ENCODE assay signal across 8 cellular contexts in genomic region chrX:115233497-115234219, GRCh38. TPM values are rescaled to one million over a fixed set of nuclear protein-coding genes. Genes with fewer than 3 reads are reported as not detected.
DNase-seq lines count a peak whose midpoint lies in the region; ATAC-seq and TF ChIP-seq lines count a peak whose summit lies in the region.

A gene with protein sequence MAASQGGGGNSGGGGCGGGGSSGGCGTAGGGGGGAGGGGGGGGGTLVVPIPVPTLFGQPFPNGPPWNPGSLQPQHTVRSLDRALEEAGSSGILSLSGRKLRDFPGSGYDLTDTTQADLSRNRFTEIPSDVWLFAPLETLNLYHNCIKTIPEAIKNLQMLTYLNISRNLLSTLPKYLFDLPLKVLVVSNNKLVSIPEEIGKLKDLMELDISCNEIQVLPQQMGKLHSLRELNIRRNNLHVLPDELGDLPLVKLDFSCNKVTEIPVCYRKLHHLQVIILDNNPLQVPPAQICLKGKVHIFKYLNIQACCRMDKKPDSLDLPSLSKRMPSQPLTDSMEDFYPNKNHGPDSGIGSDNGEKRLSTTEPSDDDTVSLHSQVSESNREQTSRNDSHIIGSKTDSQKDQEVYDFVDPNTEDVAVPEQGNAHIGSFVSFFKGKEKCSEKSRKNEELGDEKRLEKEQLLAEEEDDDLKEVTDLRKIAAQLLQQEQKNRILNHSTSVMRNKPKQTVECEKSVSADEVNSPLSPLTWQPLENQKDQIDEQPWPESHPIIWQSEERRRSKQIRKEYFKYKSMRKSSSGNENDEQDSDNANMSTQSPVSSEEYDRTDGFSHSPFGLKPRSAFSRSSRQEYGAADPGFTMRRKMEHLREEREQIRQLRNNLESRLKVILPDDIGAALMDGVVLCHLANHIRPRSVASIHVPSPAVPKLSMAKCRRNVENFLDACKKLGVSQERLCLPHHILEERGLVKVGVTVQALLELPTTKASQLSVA (minus strand): TSS chrX:115234096. CDS start chrX:115234041, 55 bp downstream.

- H3K4me3 ChIP-seq in H7 (ENCODE audit: insufficient read depth, low read depth, low read length) = peak within 1 kb of the TSS; percentile 71
- H3K4me3 ChIP-seq in skeletal muscle tissue (ENCODE audit: low read length in 3 of 3) = peak within 1 kb of the TSS; percentile 37 to 67 (median 55)
- H3K4me3 ChIP-seq in Caco-2 (ENCODE audit: low read depth, low read length) = no peak within 1 kb of the TSS

- peak within 1 kb of the TSS in 2 of 3 donors; percentile 3 to 40 for H3K9ac ChIP-seq in skeletal muscle tissue (ENCODE audit: low read depth in 1 of 3, low read length in 3 of 3)

- CTCF ChIA-PET in WTC11 (lab: Charles Lee) = no interaction called here
- CTCF ChIA-PET in Caco-2 (lab: Charles Lee) = no interaction called here

- ATAC-seq in WTC11 (peak; percentile 84), GM18858 (IDR thresholded peaks at IDR 0.05; ENCODE audit: unreplicated experiment) (no peak), GM21576 (IDR thresholded peaks at IDR 0.05; ENCODE audit: unreplicated experiment) (no peak)

- no peaks in the 10 kb centered on the region for H3K9me3 Mint-ChIP-seq in WTC11
- no peaks in the 10 kb centered on the region for H3K9me3 Mint-ChIP-seq in Caco-2 (ENCODE audit: unreplicated experiment)

- no peak within 1 kb of the TSS for H3K27ac Mint-ChIP-seq in WTC11
- H3K27ac Mint-ChIP-seq in Caco-2 (ENCODE audit: unreplicated experiment) = no peak within 1 kb of the TSS

- H3K4me1 Mint-ChIP-seq in WTC11 (peaks cover 32% of the 10 kb centered on the region), Caco-2 (ENCODE audit: low read depth, unreplicated experiment) (no peaks in the 10 kb centered on the region)

- H3K27ac ChIP-seq in skeletal muscle tissue (ENCODE audit: low read depth, low read length) = no peak within 1 kb of the TSS

- H3K36me3 ChIP-seq in H7 (replicated peaks; ENCODE audit: control insufficient read depth, insufficient read depth, low read length) = no peaks in the 10 kb centered on the region
- no peaks in the 10 kb centered on the region for H3K36me3 ChIP-seq in skeletal muscle tissue (ENCODE audit: control insufficient read depth in 3 of 3, insufficient read depth in 3 of 3, low read length in 3 of 3)
- H3K36me3 ChIP-seq in Caco-2 (ENCODE audit: control insufficient read depth, insufficient read depth, low read length) = no peaks in the 10 kb centered on the region

- POLR2A ChIA-PET in WTC11 (lab: Charles Lee) (interaction anchor here (0.6 kb wide), 1 partner anchor 94 kb away, joined by 5 read pairs; no protein-coding TSS in a partner anchor), Caco-2 (lab: Charles Lee) (no interaction called here)

- H3K9me3 ChIP-seq in skeletal muscle tissue (ENCODE audit: control insufficient read depth in 3 of 3, low read length in 3 of 3) (no peaks in the 10 kb centered on the region), Caco-2 (no peaks in the 10 kb centered on the region)

- peaks cover 6% of the 10 kb centered on the region; the same call in 1 of the 2 replicates for H3K27me3 ChIP-seq in H7 (ENCODE audit: control insufficient read depth, insufficient read depth, low read length)
- H3K27me3 ChIP-seq in skeletal muscle tissue (ENCODE audit: control insufficient read depth in 3 of 3, insufficient read depth in 3 of 3, low read length in 3 of 3) = peaks cover 0 to 11% (median 0%) of the 10 kb centered on the region in 3 donors
- no peaks in the 10 kb centered on the region for H3K27me3 ChIP-seq in Caco-2 (replicated peaks; ENCODE audit: control insufficient read depth, insufficient read depth, low read length)

- intact Hi-C loops in Caco-2 (cut with micrococcal nuclease; ENCODE audit: unreplicated experiment) = no loop called here

- peaks cover 20% of the 10 kb centered on the region for H3K27me3 Mint-ChIP-seq in WTC11 (ENCODE audit: low read depth)
- H3K27me3 Mint-ChIP-seq in Caco-2 (ENCODE audit: insufficient read depth, unreplicated experiment) = peaks cover 3% of the 10 kb centered on the region

- no peak for TF ChIP-seq CTCF in WTC11 (IDR thresholded peaks at IDR 0.05)
- no peak for TF ChIP-seq CTCF in Caco-2 (IDR thresholded peaks at IDR 0.05; ENCODE audit: insufficient read depth in 1 of 2, low read depth in 1 of 2, low read length in 1 of 2, severe bottlenecking in 1 of 2, unreplicated experiment in 1 of 2)

- no TSS peak for BruUV-seq in Caco-2 (replicated peaks; lab: Mats Ljungman, UMichigan)

- no peaks in the 10 kb centered on the region for H3K36me3 Mint-ChIP-seq in WTC11
- no peaks in the 10 kb centered on the region for H3K36me3 Mint-ChIP-seq in Caco-2 (ENCODE audit: insufficient read depth, unreplicated experiment)

- H3K4me3 Mint-ChIP-seq in WTC11 = peak within 1 kb of the TSS; percentile 83
- no peak within 1 kb of the TSS for H3K4me3 Mint-ChIP-seq in Caco-2 (ENCODE audit: unreplicated experiment)

- H3K4me1 ChIP-seq in skeletal muscle tissue (ENCODE audit: control insufficient read depth in 3 of 3, insufficient read depth in 3 of 3, low read length in 3 of 3) (no peaks in the 10 kb centered on the region), Caco-2 (no peaks in the 10 kb centered on the region)

- peak; percentile 89 for DNase-seq in H7
- DNase-seq in WTC11 (ENCODE audit: low spot score) = peak; percentile 39
- DNase-seq in hippocampal formation (lab: John Stamatoyannopoulos, UW) = peak; percentile 8 to 48
- DNase-seq in LoVo (ENCODE audit: low spot score) = no peak
- DNase-seq in Caco-2 = no peak

TF ChIP-seq in WTC11, 78 proteins besides CTCF, POLR2A, EP300 and RAD21:
- TF ChIP-seq ATF6 (CRISPR knock-in tag; IDR thresholded peaks at IDR 0.05) (no peak), AFF4 (CRISPR knock-in tag; IDR thresholded peaks at IDR 0.05; ENCODE audit: borderline replicate concordance) (no peak), CBFB (CRISPR knock-in tag; IDR thresholded peaks at IDR 0.05; ENCODE audit: low read depth) (no peak), FOXJ3 (CRISPR knock-in tag; IDR thresholded peaks at IDR 0.05; ENCODE audit: borderline replicate concordance) (no peak), KAT7 (CRISPR knock-in tag; IDR thresholded peaks at IDR 0.05; ENCODE audit: borderline replicate concordance) (no peak), SMAD4 (CRISPR knock-in tag; IDR thresholded peaks at IDR 0.05) (no peak)
TF ChIP-seq in WTC11: peak in this region for 0.

RNA-seq across cellular contexts. Expression of the gene that starts here (rescaled TPM):
- total RNA-seq in H7 (2014; rRNA removed; shearing (Covaris generic)) = 4.5 and 7.5 TPM in 2 replicates
- 3.5 to 3.8 TPM (median 3.5 TPM) in 3 replicates for total RNA-seq in WTC11 (2021)
- 3.1 TPM for total RNA-seq in skeletal muscle tissue
- 0.18 and 0.19 TPM in 2 replicates for total RNA-seq in Caco-2 (2022)

Comparison
In these comparisons a context has a peak if more than half of its experiments do, and no peak if none do; other contexts are left out.
1. DNase-seq: peak in H7 (single experiment), WTC11 (single experiment) and hippocampal formation (2 of 2); none in LoVo (single experiment) and Caco-2 (0 of 2).